8 cellular contexts compared by ENCODE assay signal in genomic region chr4:2241410-2242353, GRCh38. TPM values are rescaled to one million over a fixed set of nuclear protein-coding genes. Genes with fewer than 3 reads are reported as not detected.
DNase-seq lines count a peak whose midpoint lies in the region; TF ChIP-seq lines count a peak whose summit lies in the region.

Gene HAUS3, minus strand, starts transcription at chr4:2242121. Its CDS starts 1,175 bp downstream, at chr4:2240946.
Gene POLN, minus strand, starts transcription at chr4:2242121. Its CDS starts 12,890 bp downstream, at chr4:2229231.

- H3K36me3 ChIP-seq in H7 (replicated peaks; ENCODE audit: control insufficient read depth, insufficient read depth, low read length) (peaks cover 1% of the 10 kb centered on the region), neuron (ENCODE audit: insufficient read depth, low read length) (peaks cover 12% of the 10 kb centered on the region)

- H2AFZ ChIP-seq in neuron (ENCODE audit: low read depth, low read length) = no peak within 1 kb of the TSS

- peak; percentile 84 for TF ChIP-seq POLR2A in Raji (IDR thresholded peaks at IDR 0.05; ENCODE audit: insufficient read depth, low read depth, low read length)

- no peak for TF ChIP-seq CTCF in foreskin fibroblast (IDR thresholded peaks at IDR 0.05; ENCODE audit: low read depth, low read length)

- DNase-seq in ELR (ENCODE audit: low read depth) = peak; percentile 96
- peak; percentile 100 for DNase-seq in H7
- DNase-seq in M059J (ENCODE audit: low read depth) = peak; percentile 94
- DNase-seq in activated gamma-delta T cell (lab: John Stamatoyannopoulos, UW) = peak; percentile 99
- DNase-seq in foreskin fibroblast = peak; percentile 97 to 99
- peak; percentile 92 for DNase-seq in stromal cell of bone marrow (ENCODE audit: low read depth)

- H3K4me1 ChIP-seq in neuron (ENCODE audit: insufficient read depth, low read length) = peaks cover 28% of the 10 kb centered on the region

- H3K4me3 ChIP-seq in H7 (ENCODE audit: insufficient read depth, low read depth, low read length) (peak within 1 kb of the TSS; percentile 74), foreskin fibroblast (ENCODE audit: low read depth in 1 of 2, low read length in 2 of 2) (peak within 1 kb of the TSS; percentile 76 to 90), neuron (ENCODE audit: low read length) (peak within 1 kb of the TSS; percentile 94)

- no peaks in the 10 kb centered on the region for H3K9me3 ChIP-seq in neuron (ENCODE audit: low read length)

- H3K27me3 ChIP-seq in H7 (ENCODE audit: control insufficient read depth, insufficient read depth, low read length) = no peaks in the 10 kb centered on the region
- no peaks in the 10 kb centered on the region for H3K27me3 ChIP-seq in neuron (ENCODE audit: insufficient read depth, low read length)

RNA-seq across cellular contexts. Expression of gene HAUS3, which starts in this region (rescaled TPM):
- total RNA-seq in H7 (2014; rRNA removed; shearing (Covaris generic)) = 8.5 and 16.4 TPM in 2 replicates
- 7.7 and 14.2 TPM in 2 replicates for total RNA-seq in M059J (2014; rRNA removed; shearing (Covaris generic))

RNA-seq across cellular contexts. Expression of gene POLN, which starts in this region (rescaled TPM):
- total RNA-seq in H7 (2014; rRNA removed; shearing (Covaris generic)) = 0.96 and 2.4 TPM in 2 replicates
- 0.44 TPM in 1 of 2 replicates, not detected in the other for total RNA-seq in M059J (2014; rRNA removed; shearing (Covaris generic))

Comparison
In these comparisons a context has a peak if more than half of its experiments do, and no peak if none do; other contexts are left out.
1. Peak in every context shown above with its lines: DNase-seq and H3K4me3 ChIP-seq.